ENCODE assay signal across 17 cellular contexts in genomic region chr2:235557903-235558302, GRCh38.
DNase-seq lines count a peak whose midpoint lies in the region; ATAC-seq and TF ChIP-seq lines count a peak whose summit lies in the region.
"Had no signal": no experiment of that assay in that cellular context is flagged by ENCODE, and none has a peak within 500 bp of the region (broad histone marks: within the 10 kb centered on the region; RNA-seq: fewer than 3 reads in every experiment).

No MANE protein-coding gene starts in this region.

- H3K9me3 Mint-ChIP-seq in chondrocyte (ENCODE audit: low read depth) (no peaks in the 10 kb centered on the region), nephron progenitor cell (no peaks in the 10 kb centered on the region), progenitor cell of endocrine pancreas (ENCODE audit: low read depth) (no peaks in the 10 kb centered on the region), T-cell (no peaks in the 10 kb centered on the region)

- POLR2A ChIA-PET in T-cell (lab: Charles Lee) = no interaction called here

- peaks cover 41 to 92% (median 88%) of the 10 kb centered on the region in 10 experiments for H3K4me1 ChIP-seq in BLaER1 treated with 17β-estradiol and CSF1 and Interleukin-3, amounts not matched to agents 10 nM and 100 nM

- H4K20me1 ChIP-seq in BLaER1 treated with 17β-estradiol and CSF1 and Interleukin-3, amounts not matched to agents 10 nM and 100 nM = peaks cover 86 to 100% (median 95%) of the 10 kb centered on the region in 11 experiments; a peak in 21 of 22 replicates

- no peaks in the 10 kb centered on the region for H3K36me3 ChIP-seq in BLaER1 treated with 17β-estradiol and CSF1 and Interleukin-3, amounts not matched to agents 10 nM and 100 nM
- no peaks in the 10 kb centered on the region for H3K36me3 ChIP-seq in MG63
- H3K36me3 ChIP-seq: HAP-1 had no signal

- no peak overlapping the region for H3K9ac ChIP-seq in BLaER1 treated with 17β-estradiol and CSF1 and Interleukin-3, amounts not matched to agents 10 nM and 100 nM

- H3K27me3 ChIP-seq in BLaER1 treated with 17β-estradiol and CSF1 and Interleukin-3, amounts not matched to agents 10 nM and 100 nM = peaks cover 0 to 31% (median 0%) of the 10 kb centered on the region in 11 experiments; a peak in 6 of 22 replicates
- no peaks in the 10 kb centered on the region for H3K27me3 ChIP-seq in MG63

- peak overlapping the region in 8 of 11 experiments; percentile 49 to 99 (median 83); a peak in 11 of 22 replicates for H3K4me2 ChIP-seq in BLaER1 treated with 17β-estradiol and CSF1 and Interleukin-3, amounts not matched to agents 10 nM and 100 nM

- H3K4me1 Mint-ChIP-seq in chondrocyte (ENCODE audit: low read depth) (peaks cover 36% of the 10 kb centered on the region), nephron progenitor cell (peaks cover 63% of the 10 kb centered on the region), progenitor cell of endocrine pancreas (ENCODE audit: low read depth) (peaks cover 15% of the 10 kb centered on the region), T-cell (no peaks in the 10 kb centered on the region)
- H3K4me1 Mint-ChIP-seq: B cell; CD4-positive, alpha-beta memory T cell had no signal

- H3K9me3 ChIP-seq in BLaER1 treated with 17β-estradiol and CSF1 and Interleukin-3, amounts not matched to agents 10 nM and 100 nM (replicated peaks in 1 of 11) = no peaks in the 10 kb centered on the region
- no peaks in the 10 kb centered on the region for H3K9me3 ChIP-seq in MG63
- H3K9me3 ChIP-seq: HAP-1 had no signal

- H3K4me3 Mint-ChIP-seq in chondrocyte (ENCODE audit: unreplicated experiment) = no peak overlapping the region
- no peak overlapping the region for H3K4me3 Mint-ChIP-seq in nephron progenitor cell
- no peak overlapping the region for H3K4me3 Mint-ChIP-seq in progenitor cell of endocrine pancreas (ENCODE audit: low read depth)
- no peak overlapping the region for H3K4me3 Mint-ChIP-seq in T-cell
- H3K4me3 Mint-ChIP-seq: B cell; CD4-positive, alpha-beta memory T cell had no signal

- CTCF ChIA-PET in T-cell (lab: Charles Lee) = no interaction called here

- H3K4me3 ChIP-seq in BLaER1 treated with 17β-estradiol and CSF1 and Interleukin-3, amounts not matched to agents 10 nM and 100 nM = no peak overlapping the region
- no peak overlapping the region for H3K4me3 ChIP-seq in MG63
- H3K4me3 ChIP-seq: HAP-1 had no signal

- no peaks in the 10 kb centered on the region for H3K36me3 Mint-ChIP-seq in chondrocyte (ENCODE audit: low read depth)
- peaks cover 9% of the 10 kb centered on the region for H3K36me3 Mint-ChIP-seq in nephron progenitor cell (ENCODE audit: low read depth)
- no peaks in the 10 kb centered on the region for H3K36me3 Mint-ChIP-seq in progenitor cell of endocrine pancreas (ENCODE audit: insufficient read depth)
- no peaks in the 10 kb centered on the region for H3K36me3 Mint-ChIP-seq in T-cell
- H3K36me3 Mint-ChIP-seq: CD4-positive, alpha-beta memory T cell had no signal

- ATAC-seq in T-cell (replicated peaks in 1 of 4) = no peak
- ATAC-seq in HG03280 (IDR thresholded peaks at IDR 0.05; ENCODE audit: unreplicated experiment) = no peak

- H3K27ac ChIP-seq in BLaER1 treated with 17β-estradiol and CSF1 and Interleukin-3, amounts not matched to agents 10 nM and 100 nM = no peak overlapping the region

- TF ChIP-seq CTCF in chondrocyte (IDR thresholded peaks at IDR 0.05) = no peak
- TF ChIP-seq CTCF in nephron progenitor cell (IDR thresholded peaks at IDR 0.05) = no peak
- no peak for TF ChIP-seq CTCF in progenitor cell of endocrine pancreas (IDR thresholded peaks at IDR 0.05; ENCODE audit: unreplicated experiment)

- H3K27me3 Mint-ChIP-seq in chondrocyte (ENCODE audit: low read depth) (no peaks in the 10 kb centered on the region), nephron progenitor cell (ENCODE audit: low read depth, poor library complexity) (no peaks in the 10 kb centered on the region), progenitor cell of endocrine pancreas (no peaks in the 10 kb centered on the region), T-cell (peaks cover 20 to 37% of the 10 kb centered on the region in 2 donors)

- H3K27ac Mint-ChIP-seq in chondrocyte (ENCODE audit: unreplicated experiment) = no peak overlapping the region
- peak overlapping the region; percentile 58 for H3K27ac Mint-ChIP-seq in nephron progenitor cell
- H3K27ac Mint-ChIP-seq in progenitor cell of endocrine pancreas = peak overlapping the region; percentile 47
- no peak overlapping the region for H3K27ac Mint-ChIP-seq in T-cell
- H3K27ac Mint-ChIP-seq: B cell; CD4-positive, alpha-beta memory T cell had no signal

- peak; percentile 68 for DNase-seq in chondrocyte (ENCODE audit: low spot score)
- DNase-seq in nephron progenitor cell = no peak
- DNase-seq in progenitor cell of endocrine pancreas (ENCODE audit: low spot score, unreplicated experiment) = no peak
- DNase-seq in T-cell = no peak
- DNase-seq in MG63 = no peak
- DNase-seq: C1 segment of cervical spinal cord; Calu3; CD4-positive, alpha-beta memory T cell; COR-L47; DMS53; DMS79 treated with DMSO at 0.1 percent for 48 hours; GF-D8; GOT3 had no signal

Comparison
In these comparisons a context has a peak if more than half of its experiments do, and no peak if none do; other contexts are left out.
1. H3K27ac Mint-ChIP-seq: peak in nephron progenitor cell (single experiment) and progenitor cell of endocrine pancreas (single experiment); none in chondrocyte (single experiment) and T-cell (0 of 2).